ENCODE assay signal across 10 cellular contexts in the genomic region with DNA sequence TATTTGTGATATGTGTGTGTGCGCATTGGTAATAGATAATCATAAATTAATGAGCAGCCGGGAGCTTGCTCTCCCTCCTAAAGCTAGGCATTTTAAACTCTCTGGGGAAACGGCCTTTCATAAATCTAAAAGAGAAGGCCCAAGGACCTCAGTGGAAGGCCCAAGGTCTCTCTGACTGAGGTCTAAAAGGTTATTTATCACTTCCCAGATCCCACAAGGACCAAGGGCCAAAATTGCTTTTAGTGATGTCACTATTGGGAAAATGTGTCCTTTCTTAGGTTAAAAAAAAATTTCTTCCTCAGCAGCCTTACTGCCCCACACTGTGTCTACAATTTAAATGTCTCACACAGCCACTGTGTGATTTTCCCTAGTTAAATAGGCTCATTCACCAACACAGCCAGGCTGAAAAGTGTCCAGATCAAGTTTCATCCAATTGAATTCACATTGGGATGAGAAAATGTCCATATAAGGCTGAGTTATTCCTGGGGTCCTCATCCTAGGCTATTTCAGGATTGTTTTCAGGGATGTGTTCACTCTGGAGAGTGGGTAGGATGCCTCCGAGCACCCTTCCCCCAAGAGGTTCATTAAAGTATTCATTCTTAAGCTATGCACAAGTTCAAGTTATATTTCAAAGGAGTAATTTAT. TPM values are rescaled to one million over a fixed set of nuclear protein-coding genes. Genes with fewer than 3 reads are reported as not detected.
DNase-seq lines count a peak whose midpoint lies in the region; ATAC-seq and TF ChIP-seq lines count a peak whose summit lies in the region.
"Had no signal": no experiment of that assay in that cellular context is flagged by ENCODE, and none has a peak within 500 bp of the region (broad histone marks: within the 10 kb centered on the region; RNA-seq: fewer than 3 reads in every experiment).

No MANE protein-coding gene starts in this region.

- H3K36me3 Mint-ChIP-seq in nephron (ENCODE audit: low read depth) = peaks cover 11% of the 10 kb centered on the region
- no peaks in the 10 kb centered on the region for H3K36me3 Mint-ChIP-seq in stimulated activated memory B cell treated with anti-CD40 and anti-IgM and Interleukin-4, amounts not matched to agents 10 μg/mL and 1 μg/mL and 100 μg/mL, for 72 hours

- H3K9me3 Mint-ChIP-seq in nephron = no peaks in the 10 kb centered on the region
- no peaks in the 10 kb centered on the region for H3K9me3 Mint-ChIP-seq in stimulated activated memory B cell treated with anti-CD40 and anti-IgM and Interleukin-4, amounts not matched to agents 10 μg/mL and 1 μg/mL and 100 μg/mL, for 72 hours

- H3K27ac Mint-ChIP-seq in nephron = peak overlapping the region; percentile 94 to 99 (median 95)
- no peak overlapping the region for H3K27ac Mint-ChIP-seq in stimulated activated memory B cell treated with anti-CD40 and anti-IgM and Interleukin-4, amounts not matched to agents 10 μg/mL and 1 μg/mL and 100 μg/mL, for 72 hours

- H3K9me3 ChIP-seq in cardiac muscle cell (ENCODE audit: low read depth) (no peaks in the 10 kb centered on the region), upper lobe of right lung (no peaks in the 10 kb centered on the region)
- H3K9me3 ChIP-seq: BLaER1 treated with 17β-estradiol and CSF1 and Interleukin-3, amounts not matched to agents 10 nM and 100 nM had no signal

- TF ChIP-seq CTCF in cardiac muscle cell (IDR thresholded peaks at IDR 0.05; ENCODE audit: low read depth, low read length) (no peak), nephron (IDR thresholded peaks at IDR 0.05; ENCODE audit: unreplicated experiment in 3 of 3) (no peak), upper lobe of right lung (IDR thresholded peaks at IDR 0.05) (no peak)

- H3K4me1 Mint-ChIP-seq in nephron = peaks cover 91% of the 10 kb centered on the region
- H3K4me1 Mint-ChIP-seq in stimulated activated memory B cell treated with anti-CD40 and anti-IgM and Interleukin-4, amounts not matched to agents 10 μg/mL and 1 μg/mL and 100 μg/mL, for 72 hours = no peaks in the 10 kb centered on the region

- H3K27ac ChIP-seq in cardiac muscle cell = peak overlapping the region; percentile 99
- H3K27ac ChIP-seq in cingulate gyrus (ENCODE audit: low read depth, low read length) = peak overlapping the region; percentile 56
- peak overlapping the region; percentile 13 for H3K27ac ChIP-seq in upper lobe of right lung
- H3K27ac ChIP-seq: BLaER1 treated with 17β-estradiol and CSF1 and Interleukin-3, amounts not matched to agents 10 nM and 100 nM had no signal

- intact Hi-C loops in cardiac septum (cut with DNase I) (no loop called here), upper lobe of right lung (cut with DNase I) (no loop called here)

- H3K36me3 ChIP-seq in cardiac muscle cell = no peaks in the 10 kb centered on the region
- no peaks in the 10 kb centered on the region for H3K36me3 ChIP-seq in upper lobe of right lung
- H3K36me3 ChIP-seq: BLaER1 treated with 17β-estradiol and CSF1 and Interleukin-3, amounts not matched to agents 10 nM and 100 nM had no signal

- ATAC-seq in upper lobe of right lung (no peak), GM21528 (IDR thresholded peaks at IDR 0.05; ENCODE audit: low FRiP score, unreplicated experiment) (no peak)
- no peak for ATAC-seq in stimulated activated memory B cell treated with anti-CD40 and anti-IgM and Interleukin-4, amounts not matched to agents 10 μg/mL and 1 μg/mL and 100 μg/mL, for 72 hours

- no peak overlapping the region for H3K4me3 ChIP-seq in cardiac muscle cell
- H3K4me3 ChIP-seq in upper lobe of right lung = no peak overlapping the region
- H3K4me3 ChIP-seq: BLaER1 treated with 17β-estradiol and CSF1 and Interleukin-3, amounts not matched to agents 10 nM and 100 nM had no signal

- peaks cover 39% of the 10 kb centered on the region for H3K4me1 ChIP-seq in cardiac muscle cell (ENCODE audit: low read depth)
- peaks cover 27% of the 10 kb centered on the region for H3K4me1 ChIP-seq in upper lobe of right lung

- no peaks in the 10 kb centered on the region for H3K27me3 ChIP-seq in cardiac muscle cell
- no peaks in the 10 kb centered on the region for H3K27me3 ChIP-seq in upper lobe of right lung
- H3K27me3 ChIP-seq: BLaER1 treated with 17β-estradiol and CSF1 and Interleukin-3, amounts not matched to agents 10 nM and 100 nM had no signal

- peak overlapping the region in 2 of 3 experiments; percentile 27 to 65 for H3K4me3 Mint-ChIP-seq in nephron
- H3K4me3 Mint-ChIP-seq in stimulated activated memory B cell treated with anti-CD40 and anti-IgM and Interleukin-4, amounts not matched to agents 10 μg/mL and 1 μg/mL and 100 μg/mL, for 72 hours = no peak overlapping the region

- H3K27me3 Mint-ChIP-seq in nephron (ENCODE audit: low read depth) = no peaks in the 10 kb centered on the region
- no peaks in the 10 kb centered on the region for H3K27me3 Mint-ChIP-seq in stimulated activated memory B cell treated with anti-CD40 and anti-IgM and Interleukin-4, amounts not matched to agents 10 μg/mL and 1 μg/mL and 100 μg/mL, for 72 hours

- DNase-seq in cardiac muscle cell (ENCODE audit: low read depth in 1 of 2, low spot score in 1 of 2) = peak; percentile 53 to 86
- DNase-seq in cardiac septum (ENCODE audit: low spot score) = no peak
- no peak for DNase-seq in upper lobe of right lung
- no peak for DNase-seq in DMS53 (lab: John Stamatoyannopoulos, UW)
- DNase-seq: NCI-H1694 had no signal

RNA-seq across cellular contexts. Expression of a gene that starts 46.1 kb away (rescaled TPM):
- total RNA-seq in cardiac muscle cell = 3.2 and 17.8 TPM in 2 replicates
- 1.1 and 1.2 TPM in 2 replicates for polyA plus RNA-seq in cardiac muscle cell
- 2.7 TPM for total RNA-seq in cardiac septum
- total RNA-seq in upper lobe of right lung = 31.6 TPM

Comparison
In these comparisons a context has a peak if more than half of its experiments do, and no peak if none do; other contexts are left out.
1. DNase-seq: peak in cardiac muscle cell (2 of 2); none in cardiac septum (single experiment), upper lobe of right lung (single experiment) and DMS53 (single experiment).
2. H3K27ac ChIP-seq: peak in every context shown above with its lines; median percentile 99 in cardiac muscle cell; 56 in cingulate gyrus; 13 in upper lobe of right lung.